ENCODE assay signal across 15 cellular contexts in the genomic region with DNA sequence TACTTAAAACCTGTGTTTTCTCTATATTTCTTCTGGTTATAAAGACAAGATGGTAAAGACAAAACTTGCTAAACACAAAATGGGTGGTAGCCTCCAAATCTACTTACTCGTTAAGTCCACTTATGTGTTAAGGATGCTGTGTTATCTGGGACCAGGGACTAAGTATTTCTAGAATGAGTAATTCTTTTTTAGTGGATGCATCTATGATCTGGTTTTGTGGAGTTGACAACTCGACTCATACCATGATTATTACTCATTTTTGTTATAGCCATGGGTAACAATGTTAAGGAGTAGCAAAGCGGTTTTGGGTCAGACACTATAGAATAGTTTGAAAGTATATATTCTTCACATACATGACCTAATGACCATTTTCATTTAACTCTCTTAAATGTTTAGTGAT.
"Had no signal": no experiment of that assay in that cellular context is flagged by ENCODE, and none has a peak within 500 bp of the region (broad histone marks: within the 10 kb centered on the region; RNA-seq: fewer than 3 reads in every experiment).

No MANE protein-coding gene starts in this region.

- H3K4me1 ChIP-seq: psoas muscle, upper lobe of left lung had no signal

- H3K4me3 Mint-ChIP-seq: activated CD8-positive, alpha-beta T cell treated with anti-CD3 and anti-CD28 coated beads, Interleukin-2, amount 10 ng/mL, durations not matched to agents 7 days and 5 days; activated naive CD8-positive, alpha-beta T cell treated with anti-CD3 and anti-CD28 coated beads, Interleukin-2, amount 50 U/mL, for 24 hours; activated T-helper 1 cell treated with anti-CD3 and anti-CD28 coated beads, Interleukin-12 subunit alpha, Interleukin-12 subunit beta, Interleukin-2, Interleukin-4 antibody, amounts not matched to agents 30 ng/mL and 10 ng/mL and 1 ng/mL, durations not matched to agents 14 hours and 24 hours and 36 hours; central memory CD8-positive, alpha-beta T cell; effector memory CD8-positive, alpha-beta T cell; natural killer cell treated with Interleukin-12 subunit alpha and Interleukin-12 subunit beta and Interleukin-15 and Interleukin-18, amount 100 ng/mL, for 72 hours; stimulated activated naive CD8-positive, alpha-beta T cell treated with anti-CD3 and anti-CD28 coated beads, Interleukin-15, Interleukin-2, amounts not matched to agents 100 ng/mL and 50 ng/mL, for 24 hours had no signal

- H3K36me3 Mint-ChIP-seq: natural killer cell treated with Interleukin-12 subunit alpha and Interleukin-12 subunit beta and Interleukin-15 and Interleukin-18, amount 100 ng/mL, for 72 hours had no signal

- H3K27ac Mint-ChIP-seq: activated CD8-positive, alpha-beta T cell treated with anti-CD3 and anti-CD28 coated beads, Interleukin-2, amount 10 ng/mL, durations not matched to agents 7 days and 5 days; activated naive CD8-positive, alpha-beta T cell treated with anti-CD3 and anti-CD28 coated beads, Interleukin-2, amount 50 U/mL, for 24 hours; activated T-helper 1 cell treated with anti-CD3 and anti-CD28 coated beads, Interleukin-12 subunit alpha, Interleukin-12 subunit beta, Interleukin-2, Interleukin-4 antibody, amounts not matched to agents 30 ng/mL and 10 ng/mL and 1 ng/mL, durations not matched to agents 14 hours and 24 hours and 36 hours; effector memory CD8-positive, alpha-beta T cell; natural killer cell treated with Interleukin-12 subunit alpha and Interleukin-12 subunit beta and Interleukin-15 and Interleukin-18, amount 100 ng/mL, for 72 hours; stimulated activated naive CD8-positive, alpha-beta T cell treated with anti-CD3 and anti-CD28 coated beads, Interleukin-15, Interleukin-2, amounts not matched to agents 100 ng/mL and 50 ng/mL, for 24 hours had no signal

- H3K4me3 ChIP-seq: mucosa of descending colon, psoas muscle, upper lobe of left lung had no signal

- H3K27ac ChIP-seq: psoas muscle, upper lobe of left lung had no signal

- DNase-seq: activated CD8-positive, alpha-beta T cell treated with anti-CD3 and anti-CD28 coated beads, Interleukin-2, amount 10 ng/mL, durations not matched to agents 7 days and 5 days; activated naive CD4-positive, alpha-beta T cell treated with Interleukin-2 at 50 U/mL for 16 hours; activated naive CD8-positive, alpha-beta T cell treated with anti-CD3 and anti-CD28 coated beads, Interleukin-2, amount 50 U/mL, for 24 hours; effector memory CD8-positive, alpha-beta T cell; head of caudate nucleus; mucosa of descending colon; occipital lobe; psoas muscle; stimulated activated CD4-positive, alpha-beta T cell treated with anti-CD3 and anti-CD28 coated beads, Interleukin-4, amount 100 ng/mL, for 1 hour; stimulated activated CD8-positive, alpha-beta memory T cell treated with anti-CD3 and anti-CD28 coated beads, Interleukin-4, amount 100 ng/mL, for 48 hours; upper lobe of left lung had no signal

- H3K9me3 ChIP-seq: mucosa of descending colon, psoas muscle, upper lobe of left lung had no signal

- H3K9me3 Mint-ChIP-seq: activated T-helper 1 cell treated with anti-CD3 and anti-CD28 coated beads, Interleukin-12 subunit alpha, Interleukin-12 subunit beta, Interleukin-2, Interleukin-4 antibody, amounts not matched to agents 30 ng/mL and 10 ng/mL and 1 ng/mL, durations not matched to agents 14 hours and 24 hours and 36 hours; central memory CD8-positive, alpha-beta T cell; effector memory CD8-positive, alpha-beta T cell; stimulated activated naive CD8-positive, alpha-beta T cell treated with anti-CD3 and anti-CD28 coated beads, Interleukin-15, Interleukin-2, amounts not matched to agents 100 ng/mL and 50 ng/mL, for 24 hours had no signal

- H3K27me3 ChIP-seq: upper lobe of left lung had no signal

- H3K36me3 ChIP-seq: upper lobe of left lung had no signal

- H3K4me1 Mint-ChIP-seq: activated naive CD8-positive, alpha-beta T cell treated with anti-CD3 and anti-CD28 coated beads, Interleukin-2, amount 50 U/mL, for 24 hours; central memory CD8-positive, alpha-beta T cell had no signal

- H3K27me3 Mint-ChIP-seq: activated naive CD8-positive, alpha-beta T cell treated with anti-CD3 and anti-CD28 coated beads, Interleukin-2, amount 50 U/mL, for 24 hours; central memory CD8-positive, alpha-beta T cell; effector memory CD8-positive, alpha-beta T cell; natural killer cell treated with Interleukin-12 subunit alpha and Interleukin-12 subunit beta and Interleukin-15 and Interleukin-18, amount 100 ng/mL, for 72 hours; stimulated activated naive CD8-positive, alpha-beta T cell treated with anti-CD3 and anti-CD28 coated beads, Interleukin-15, Interleukin-2, amounts not matched to agents 100 ng/mL and 50 ng/mL, for 24 hours had no signal
